ENCODE assay signal across 10 cellular contexts in the genomic region with DNA sequence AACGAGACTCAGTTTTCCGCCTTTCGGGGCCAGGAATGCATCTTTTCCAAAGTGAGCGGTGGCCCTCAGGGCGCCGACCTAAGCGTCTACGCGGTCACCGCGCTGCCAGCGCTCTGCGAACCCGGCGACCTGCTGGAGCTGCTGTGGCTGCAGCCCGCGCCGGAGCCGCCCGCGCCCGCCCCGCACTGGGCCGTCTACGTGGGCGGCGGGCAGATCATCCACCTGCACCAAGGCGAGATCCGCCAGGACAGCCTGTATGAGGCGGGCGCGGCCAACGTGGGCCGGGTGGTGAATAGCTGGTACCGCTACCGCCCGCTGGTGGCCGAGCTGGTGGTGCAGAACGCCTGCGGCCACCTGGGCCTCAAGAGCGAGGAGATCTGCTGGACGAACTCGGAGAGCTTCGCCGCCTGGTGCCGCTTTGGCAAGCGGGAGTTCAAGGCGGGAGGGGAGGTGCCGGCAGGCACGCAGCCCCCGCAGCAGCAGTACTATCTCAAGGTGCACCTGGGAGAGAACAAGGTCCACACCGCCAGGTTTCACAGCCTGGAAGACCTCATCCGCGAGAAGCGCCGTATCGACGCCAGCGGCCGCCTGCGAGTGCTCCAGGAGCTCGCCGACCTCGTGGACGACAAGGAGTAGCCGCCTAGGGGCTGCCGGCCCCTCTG. TPM values are rescaled to one million over a fixed set of nuclear protein-coding genes. Genes with fewer than 3 reads are reported as not detected.
A peak's percentile ranks its signal among the peaks of the same experiment; 100 is the strongest.
DNase-seq lines count a peak whose midpoint lies in the region; ATAC-seq and TF ChIP-seq lines count a peak whose summit lies in the region.
"Had no signal": no experiment of that assay in that cellular context is flagged by ENCODE, and none has a peak within 500 bp of the region (broad histone marks: within the 10 kb centered on the region; RNA-seq: fewer than 3 reads in every experiment).

No MANE protein-coding gene starts in this region.

- H3K9me3 ChIP-seq in ovary = no peaks in the 10 kb centered on the region

- H3K27me3 Mint-ChIP-seq in activated naive CD8-positive, alpha-beta T cell treated with anti-CD3 and anti-CD28 coated beads, Interleukin-2, amount 50 U/mL, for 24 hours = peaks cover 56% of the 10 kb centered on the region

- TF ChIP-seq POLR2A in ovary (IDR thresholded peaks at IDR 0.05) = no peak

- H3K36me3 ChIP-seq in ovary = no peaks in the 10 kb centered on the region

- peak overlapping the region; percentile 43 to 80 for H3K27ac ChIP-seq in ovary

- TF ChIP-seq EP300 in ovary (IDR thresholded peaks at IDR 0.05) = no peak

- H3K27me3 ChIP-seq in ovary = no peaks in the 10 kb centered on the region

- ATAC-seq in GM18502 (IDR thresholded peaks at IDR 0.05; ENCODE audit: poor library complexity, unreplicated experiment) = peak; percentile 75
- peak; percentile 44 for ATAC-seq in activated naive CD8-positive, alpha-beta T cell treated with anti-CD3 and anti-CD28 coated beads, Interleukin-2, amount 50 U/mL, for 24 hours
- no peak for ATAC-seq in HG02981 (IDR thresholded peaks at IDR 0.05; ENCODE audit: unreplicated experiment)
- ATAC-seq: GM12878 had no signal

- peaks cover 4% of the 10 kb centered on the region for H3K9me3 Mint-ChIP-seq in activated naive CD8-positive, alpha-beta T cell treated with anti-CD3 and anti-CD28 coated beads, Interleukin-2, amount 50 U/mL, for 24 hours

- peaks cover 5% of the 10 kb centered on the region for H3K4me1 ChIP-seq in ovary (ENCODE audit: insufficient read depth)

- WGBS in ovary, 3 donors = 0 to 1% (median 1%) methylated on average over 9 to 67 of the region's 67 CpGs

- H3K27ac Mint-ChIP-seq in activated naive CD8-positive, alpha-beta T cell treated with anti-CD3 and anti-CD28 coated beads, Interleukin-2, amount 50 U/mL, for 24 hours = no peak overlapping the region
- H3K27ac Mint-ChIP-seq: activated naive CD8-positive, alpha-beta T cell had no signal

- H3K36me3 Mint-ChIP-seq in activated naive CD8-positive, alpha-beta T cell treated with anti-CD3 and anti-CD28 coated beads, Interleukin-2, amount 50 U/mL, for 24 hours (ENCODE audit: low read depth) = no peaks in the 10 kb centered on the region
- H3K36me3 Mint-ChIP-seq: activated naive CD8-positive, alpha-beta T cell had no signal

- no peak overlapping the region for H3K4me3 Mint-ChIP-seq in activated naive CD8-positive, alpha-beta T cell treated with anti-CD3 and anti-CD28 coated beads, Interleukin-2, amount 50 U/mL, for 24 hours
- H3K4me3 Mint-ChIP-seq: activated naive CD8-positive, alpha-beta T cell had no signal

- intact Hi-C loops in cardiac septum (cut with DNase I) (no loop called here), ovary (cut with DNase I) (loop anchor here in 1 of 4 donors (10.0 kb wide), 1 partner anchor 1150 kb away; no protein-coding TSS in a partner anchor)

- peak; percentile 67 to 73 (median 72) for TF ChIP-seq CTCF in ovary (IDR thresholded peaks at IDR 0.05)

- DNase-seq in 8988T = peak; percentile 91
- peak; percentile 72 for DNase-seq in NCI-H1105 treated with DMSO at 0.1 percent for 48 hours (lab: John Stamatoyannopoulos, UW)
- peak; percentile 25 for DNase-seq in activated naive CD8-positive, alpha-beta T cell treated with anti-CD3 and anti-CD28 coated beads, Interleukin-2, amount 50 U/mL, for 24 hours
- peak; percentile 78 for DNase-seq in cardiac septum (ENCODE audit: low spot score)
- DNase-seq in ovary = peak; percentile 82 to 90 (median 84)
- no peak for DNase-seq in activated CD4-positive, alpha-beta T cell treated with anti-CD3 and anti-CD28 coated beads, Interleukin-2, amount 50 U/mL, for 4 hours

- no peaks in the 10 kb centered on the region for H3K4me1 Mint-ChIP-seq in activated naive CD8-positive, alpha-beta T cell treated with anti-CD3 and anti-CD28 coated beads, Interleukin-2, amount 50 U/mL, for 24 hours

- peak overlapping the region; percentile 50 for H3K4me3 ChIP-seq in ovary
- H3K4me3 ChIP-seq: GM12878 had no signal

RNA-seq across cellular contexts. Expression of a gene that starts 1.8 kb away (rescaled TPM):
- total RNA-seq in cardiac septum (0.67 TPM), ovary (10 to 100 TPM in 4 of 7 donors, 1 to 10 TPM in 3; 7.4 to 23.4 (median 11.6) TPM)
- 10 to 100 TPM in 1 of 2 donors, 1 to 10 TPM in 1; 9.6 to 23.3 TPM for polyA plus RNA-seq in ovary
- total RNA-seq: GM12878 had no signal

Comparison
In these comparisons a context has a peak if more than half of its experiments do, and no peak if none do; other contexts are left out.
1. DNase-seq: peak in 8988T (single experiment), NCI-H1105 treated with DMSO at 0.1 percent for 48 hours (single experiment), activated naive CD8-positive, alpha-beta T cell treated with anti-CD3 and anti-CD28 coated beads, Interleukin-2, amount 50 U/mL, for 24 hours (single experiment), cardiac septum (single experiment) and ovary (5 of 5); none in activated CD4-positive, alpha-beta T cell treated with anti-CD3 and anti-CD28 coated beads, Interleukin-2, amount 50 U/mL, for 4 hours (0 of 2).